Comparison of ENCODE assay signal across 8 cellular contexts in genomic region chr16:3654249-3654991, GRCh38. TPM values are rescaled to one million over a fixed set of nuclear protein-coding genes. Genes with fewer than 3 reads are reported as not detected.
A peak's percentile ranks its signal among the peaks of the same experiment; 100 is the strongest.
DNase-seq lines count a peak whose midpoint lies in the region; ATAC-seq and TF ChIP-seq lines count a peak whose summit lies in the region.

DNASE1 (plus strand) TSS chr16:3654691; CDS start chr16:3655374, 683 bp downstream.

- peaks cover 25% of the 10 kb centered on the region for H3K36me3 Mint-ChIP-seq in activated CD8-positive, alpha-beta memory T cell treated with anti-CD3 and anti-CD28 coated beads, Interleukin-2, amount 10 ng/mL, durations not matched to agents 7 days and 5 days
- H3K36me3 Mint-ChIP-seq in naive thymus-derived CD4-positive, alpha-beta T cell = peaks cover 0 to 18% (median 4%) of the 10 kb centered on the region in 5 donors

- DNase-seq in A172 (ENCODE audit: low spot score) (peak; percentile 77), NOMO-1 (lab: John Stamatoyannopoulos, UW; ENCODE audit: unreplicated experiment in 2 of 2) (peak; percentile 8 to 50), suprapubic skin (ENCODE audit: low spot score in 2 of 2) (peak; percentile 69 to 83)
- peak; percentile 76 for DNase-seq in activated CD8-positive, alpha-beta memory T cell treated with anti-CD3 and anti-CD28 coated beads, Interleukin-2, amount 10 ng/mL, durations not matched to agents 7 days and 5 days
- peak in 8 of 9 donors; percentile 32 to 57 (median 46) for DNase-seq in naive thymus-derived CD4-positive, alpha-beta T cell

- peaks cover 13% of the 10 kb centered on the region for H3K4me1 Mint-ChIP-seq in activated CD8-positive, alpha-beta memory T cell treated with anti-CD3 and anti-CD28 coated beads, Interleukin-2, amount 10 ng/mL, durations not matched to agents 7 days and 5 days
- peaks cover 0 to 11% (median 4%) of the 10 kb centered on the region in 7 donors for H3K4me1 Mint-ChIP-seq in naive thymus-derived CD4-positive, alpha-beta T cell

- TF ChIP-seq POLR2A in suprapubic skin (IDR thresholded peaks at IDR 0.05) = no peak

- H3K36me3 ChIP-seq in naive thymus-derived CD4-positive, alpha-beta T cell (ENCODE audit: control insufficient read depth in 2 of 3, insufficient read depth in 3 of 3, low read length in 3 of 3) = peaks cover 0 to 68% (median 10%) of the 10 kb centered on the region in 3 experiments
- H3K36me3 ChIP-seq in suprapubic skin = peaks cover 55% of the 10 kb centered on the region

- TF ChIP-seq CTCF in GM12875 (IDR thresholded peaks at IDR 0.05; ENCODE audit: borderline replicate concordance, insufficient read depth, low read depth, low read length) = peak; percentile 92
- TF ChIP-seq CTCF in suprapubic skin (IDR thresholded peaks at IDR 0.05) = peak; percentile 20 to 70

- ATAC-seq in activated CD8-positive, alpha-beta memory T cell treated with anti-CD3 and anti-CD28 coated beads, Interleukin-2, amount 10 ng/mL, durations not matched to agents 7 days and 5 days = peak; percentile 76
- ATAC-seq in esophagus mucosa (peak; percentile 64), HG02973 (IDR thresholded peaks at IDR 0.05; ENCODE audit: unreplicated experiment) (no peak)
- ATAC-seq in naive thymus-derived CD4-positive, alpha-beta T cell = peak; percentile 72

- no peaks in the 10 kb centered on the region for H3K9me3 Mint-ChIP-seq in activated CD8-positive, alpha-beta memory T cell treated with anti-CD3 and anti-CD28 coated beads, Interleukin-2, amount 10 ng/mL, durations not matched to agents 7 days and 5 days (ENCODE audit: low read depth)
- H3K9me3 Mint-ChIP-seq in naive thymus-derived CD4-positive, alpha-beta T cell = no peaks in the 10 kb centered on the region

- H3K27ac ChIP-seq in naive thymus-derived CD4-positive, alpha-beta T cell (ENCODE audit: low read depth, low read length) = no peak within 1 kb of the TSS
- H3K27ac ChIP-seq in suprapubic skin = no peak within 1 kb of the TSS

- no peak within 1 kb of the TSS for H3K4me3 Mint-ChIP-seq in activated CD8-positive, alpha-beta memory T cell treated with anti-CD3 and anti-CD28 coated beads, Interleukin-2, amount 10 ng/mL, durations not matched to agents 7 days and 5 days
- no peak within 1 kb of the TSS for H3K4me3 Mint-ChIP-seq in naive thymus-derived CD4-positive, alpha-beta T cell

- TF ChIP-seq EP300 in suprapubic skin (IDR thresholded peaks at IDR 0.05) = no peak

- H3K4me1 ChIP-seq in naive thymus-derived CD4-positive, alpha-beta T cell (ENCODE audit: control insufficient read depth in 2 of 2, insufficient read depth in 2 of 2, low read length in 2 of 2) = no peaks in the 10 kb centered on the region
- no peaks in the 10 kb centered on the region for H3K4me1 ChIP-seq in suprapubic skin

- intact Hi-C loops in naive thymus-derived CD4-positive, alpha-beta T cell (cut with micrococcal nuclease) = no loop called here

- H3K27ac Mint-ChIP-seq in activated CD8-positive, alpha-beta memory T cell treated with anti-CD3 and anti-CD28 coated beads, Interleukin-2, amount 10 ng/mL, durations not matched to agents 7 days and 5 days = peak within 1 kb of the TSS; percentile 44
- peak within 1 kb of the TSS in 5 of 9 donors; percentile 55 to 88 (median 76) for H3K27ac Mint-ChIP-seq in naive thymus-derived CD4-positive, alpha-beta T cell

- H3K27me3 ChIP-seq in naive thymus-derived CD4-positive, alpha-beta T cell (ENCODE audit: control insufficient read depth in 2 of 2, insufficient read depth in 2 of 2, low read length in 2 of 2) = no peaks in the 10 kb centered on the region
- no peaks in the 10 kb centered on the region for H3K27me3 ChIP-seq in suprapubic skin

- CTCF ChIA-PET in activated CD8-positive, alpha-beta memory T cell treated with anti-CD3 and anti-CD28 coated beads, Interleukin-2, amount 10 ng/mL, durations not matched to agents 7 days and 5 days (lab: Charles Lee) = interaction anchor here (0.7 to 1.7 kb wide), 12 partner anchors 10 to 253 kb away, joined by 3 to 8 read pairs (median 4); partner anchors contain the start of gene TRAP1
- CTCF ChIA-PET in naive thymus-derived CD4-positive, alpha-beta T cell (lab: Charles Lee) = no interaction called here

- no peak within 1 kb of the TSS for H3K4me3 ChIP-seq in GM12875 (ENCODE audit: low read depth, low read length)
- H3K4me3 ChIP-seq in naive thymus-derived CD4-positive, alpha-beta T cell (ENCODE audit: low read length) = no peak within 1 kb of the TSS
- no peak within 1 kb of the TSS for H3K4me3 ChIP-seq in suprapubic skin

- POLR2A ChIA-PET in naive thymus-derived CD4-positive, alpha-beta T cell (lab: Charles Lee) = no interaction called here

- no peaks in the 10 kb centered on the region for H3K9me3 ChIP-seq in naive thymus-derived CD4-positive, alpha-beta T cell (ENCODE audit: control insufficient read depth in 2 of 3, low read length in 3 of 3)
- H3K9me3 ChIP-seq in suprapubic skin = no peaks in the 10 kb centered on the region

- no peaks in the 10 kb centered on the region for H3K27me3 Mint-ChIP-seq in activated CD8-positive, alpha-beta memory T cell treated with anti-CD3 and anti-CD28 coated beads, Interleukin-2, amount 10 ng/mL, durations not matched to agents 7 days and 5 days
- no peaks in the 10 kb centered on the region for H3K27me3 Mint-ChIP-seq in naive thymus-derived CD4-positive, alpha-beta T cell

- 89% methylated on average over 9 of the region's 14 CpGs for WGBS in suprapubic skin

RNA-seq across cellular contexts. Expression of gene DNASE1, which starts in this region (rescaled TPM):
- 7.8 and 10.5 TPM in 2 replicates for total RNA-seq in A172 (2014; rRNA removed; shearing (Covaris generic))
- total RNA-seq in activated CD8-positive, alpha-beta memory T cell treated with anti-CD3 and anti-CD28 coated beads, Interleukin-2, amount 10 ng/mL, durations not matched to agents 7 days and 5 days = 10 to 100 TPM; 33.8 to 53.4 TPM
- total RNA-seq in esophagus mucosa (7.9 TPM), suprapubic skin (10 to 100 TPM; 11.0 to 32.7 (median 23.0) TPM)
- total RNA-seq in naive thymus-derived CD4-positive, alpha-beta T cell = 10 to 100 TPM; 26.0 to 59.6 (median 37.2) TPM
- polyA plus RNA-seq in naive thymus-derived CD4-positive, alpha-beta T cell = 10 to 100 TPM in 1 of 2 donors, 1 to 10 TPM in 1; 5.6 to 16.8 TPM
